Comparison of ENCODE assay signal across 8 cellular contexts in the genomic region with DNA sequence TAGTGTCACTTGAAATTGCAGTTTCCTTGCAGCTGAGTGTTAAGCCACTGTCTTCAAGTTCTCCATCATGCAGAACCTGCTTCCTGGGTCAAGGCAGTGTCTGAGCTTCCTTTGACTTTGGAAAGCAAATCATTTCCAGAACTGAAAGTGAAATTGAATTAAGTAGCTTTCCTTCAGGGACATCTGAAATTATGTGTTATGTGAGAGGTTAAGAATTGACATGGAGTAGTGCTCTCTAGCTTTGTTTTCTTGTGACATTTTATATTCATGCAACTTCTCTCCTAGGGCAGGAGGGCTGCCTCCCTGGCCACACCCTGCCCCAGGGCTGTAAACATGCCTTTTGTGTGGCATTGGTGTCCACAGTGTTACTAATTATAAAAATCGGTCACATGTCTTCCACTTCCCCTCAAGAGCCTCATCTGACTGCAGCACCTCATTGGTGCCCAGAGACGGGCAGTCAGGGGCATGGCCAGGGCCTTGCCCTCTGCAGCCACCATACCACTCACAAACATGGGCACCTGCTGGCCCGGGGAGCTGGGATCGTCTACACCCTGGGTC. TPM values are rescaled to one million over a fixed set of nuclear protein-coding genes. Genes with fewer than 3 reads are reported as not detected.
DNase-seq lines count a peak whose midpoint lies in the region; ATAC-seq and TF ChIP-seq lines count a peak whose summit lies in the region.

No MANE protein-coding gene starts in this region.

- H3K27ac ChIP-seq in substantia nigra (ENCODE audit: low read depth, low read length, poor library complexity, severe bottlenecking) (peak overlapping the region; percentile 32), SK-N-SH (ENCODE audit: low read depth in 2 of 2, low read length in 1 of 2) (no peak overlapping the region; a peak in 1 of 4 replicates)

- H3K27me3 Mint-ChIP-seq in activated CD4-positive, alpha-beta T cell treated with anti-CD3 and anti-CD28 coated beads for 36 hours: no peaks in the 10 kb centered on the region

- H3K9ac ChIP-seq in SK-N-SH: no peak overlapping the region

- peak; percentile 80 for ATAC-seq in activated CD4-positive, alpha-beta T cell treated with anti-CD3 and anti-CD28 coated beads for 36 hours
- peak; percentile 77 for ATAC-seq in HG02852 (IDR thresholded peaks at IDR 0.05; ENCODE audit: unreplicated experiment)

- H3K4me3 Mint-ChIP-seq in activated CD4-positive, alpha-beta T cell treated with anti-CD3 and anti-CD28 coated beads for 36 hours: no peak overlapping the region

- H3K36me3 ChIP-seq in SK-N-SH (replicated peaks in 1 of 2; ENCODE audit: control insufficient read depth in 1 of 2, insufficient read depth in 2 of 2, low read length in 1 of 2): peaks cover 27 to 28% of the 10 kb centered on the region in 2 experiments

- no peak overlapping the region for H3K4me2 ChIP-seq in SK-N-SH

- 0 out of 2 replicates have a peak, but pooled peaks cover 5% of the 10 kb centered on the region for H3K9me3 ChIP-seq in SK-N-SH

- no peak overlapping the region for H2AFZ ChIP-seq in SK-N-SH (ENCODE audit: low read depth)

- H3K9me3 Mint-ChIP-seq in activated CD4-positive, alpha-beta T cell treated with anti-CD3 and anti-CD28 coated beads for 36 hours (ENCODE audit: low read depth): peaks cover 11% of the 10 kb centered on the region

- TF ChIP-seq EP300 in SK-N-SH (IDR thresholded peaks at IDR 0.05; ENCODE audit: borderline replicate concordance in 1 of 2, low read depth in 1 of 2, low read length in 1 of 2): no peak

- TF ChIP-seq CTCF in fibroblast of villous mesenchyme (IDR thresholded peaks at IDR 0.05; ENCODE audit: insufficient read depth, low read depth, low read length): no peak
- no peak for TF ChIP-seq CTCF in SK-N-SH (IDR thresholded peaks at IDR 0.05)

- H3K79me2 ChIP-seq in SK-N-SH (ENCODE audit: insufficient read depth): peaks cover 92% of the 10 kb centered on the region

- WGBS in SK-N-SH (ENCODE audit: low lambda C conversion rate): 77% methylated on average over 4 of the region's 4 CpGs

- CTCF ChIA-PET in activated CD4-positive, alpha-beta T cell treated with anti-CD3 and anti-CD28 coated beads for 36 hours (lab: Charles Lee): interaction anchor here (1.1 kb wide), 1 partner anchor 30 kb away, joined by 3 read pairs; no protein-coding TSS in a partner anchor
- CTCF ChIA-PET in SK-N-SH (lab: Yijun Ruan, JAX): interaction anchor here (0.6 to 1.4 kb wide), 3 partner anchors 15 to 511 kb away, joined by 3 to 6 read pairs (median 3); a partner anchor contains a TSS

- TF ChIP-seq RAD21 in SK-N-SH (IDR thresholded peaks at IDR 0.05; ENCODE audit: low read length): no peak

- H3K36me3 Mint-ChIP-seq in activated CD4-positive, alpha-beta T cell treated with anti-CD3 and anti-CD28 coated beads for 36 hours (ENCODE audit: low read depth): peaks cover 61% of the 10 kb centered on the region

- peaks cover 3 to 20% of the 10 kb centered on the region in 2 experiments; a peak in 3 of 4 replicates for H3K4me1 ChIP-seq in SK-N-SH (ENCODE audit: control insufficient read depth in 1 of 2, insufficient read depth in 2 of 2, low read depth in 1 of 2, low read length in 1 of 2)

- DNase-seq in activated CD4-positive, alpha-beta T cell treated with anti-CD3 and anti-CD28 coated beads for 36 hours: no peak
- no peak for DNase-seq in activated CD4-positive, alpha-beta T cell treated with anti-CD3 and anti-CD28 coated beads, Interleukin-2, amount 50 U/mL, for 4 hours
- peak; percentile 83 for DNase-seq in NCI-H748 (lab: John Stamatoyannopoulos, UW; ENCODE audit: unreplicated experiment)
- DNase-seq in fibroblast of villous mesenchyme (ENCODE audit: low read depth): peak; percentile 48
- peak in 8 of 49 donors; percentile 18 to 47 (median 28) for DNase-seq in substantia nigra (lab: John Stamatoyannopoulos, UW)
- DNase-seq in hippocampal formation (lab: John Stamatoyannopoulos, UW): no peak
- DNase-seq in SK-N-SH: no peak

- no peaks in the 10 kb centered on the region for H3K9me2 ChIP-seq in SK-N-SH

- no peaks in the 10 kb centered on the region for H3F3A ChIP-seq in SK-N-SH (replicated peaks; ENCODE audit: insufficient read depth)

- intact Hi-C loops in activated CD4-positive, alpha-beta T cell treated with anti-CD3 and anti-CD28 coated beads for 36 hours (cut with DNase I, micrococcal nuclease): no loop called here

- peaks cover 25% of the 10 kb centered on the region for H4K20me1 ChIP-seq in SK-N-SH (ENCODE audit: insufficient read depth)

- POLR2A ChIA-PET in activated CD4-positive, alpha-beta T cell treated with anti-CD3 and anti-CD28 coated beads for 36 hours (lab: Charles Lee): interaction anchor here (1.0 kb wide), 1 partner anchor 14 kb away, joined by 4 read pairs; a partner anchor contains a TSS
- POLR2A ChIA-PET in SK-N-SH (lab: Yijun Ruan, JAX): no interaction called here

- no peaks in the 10 kb centered on the region for H3K27me3 ChIP-seq in SK-N-SH (ENCODE audit: insufficient read depth)

- H3K4me3 ChIP-seq in fibroblast of villous mesenchyme (ENCODE audit: low read depth, low read length): peak overlapping the region; percentile 10
- no peak overlapping the region for H3K4me3 ChIP-seq in SK-N-SH (ENCODE audit: low read depth in 2 of 2, low read length in 1 of 2)

- H3K4me1 Mint-ChIP-seq in activated CD4-positive, alpha-beta T cell treated with anti-CD3 and anti-CD28 coated beads for 36 hours: peaks cover 49% of the 10 kb centered on the region

- peak overlapping the region; percentile 10 for H3K27ac Mint-ChIP-seq in activated CD4-positive, alpha-beta T cell treated with anti-CD3 and anti-CD28 coated beads for 36 hours

TF ChIP-seq in SK-N-SH, 30 proteins besides CTCF, POLR2A, EP300 and RAD21:
- TF ChIP-seq, protein P1, sequence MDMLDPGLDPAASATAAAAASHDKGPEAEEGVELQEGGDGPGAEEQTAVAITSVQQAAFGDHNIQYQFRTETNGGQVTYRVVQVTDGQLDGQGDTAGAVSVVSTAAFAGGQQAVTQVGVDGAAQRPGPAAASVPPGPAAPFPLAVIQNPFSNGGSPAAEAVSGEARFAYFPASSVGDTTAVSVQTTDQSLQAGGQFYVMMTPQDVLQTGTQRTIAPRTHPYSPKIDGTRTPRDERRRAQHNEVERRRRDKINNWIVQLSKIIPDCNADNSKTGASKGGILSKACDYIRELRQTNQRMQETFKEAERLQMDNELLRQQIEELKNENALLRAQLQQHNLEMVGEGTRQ (IDR thresholded peaks at IDR 0.05; ENCODE audit: borderline replicate concordance, low read depth, low read length): no peak
- TF ChIP-seq TEAD4 (IDR thresholded peaks at IDR 0.05; ENCODE audit: borderline replicate concordance, insufficient read depth): no peak
- TF ChIP-seq YY1 (IDR thresholded peaks at IDR 0.05; ENCODE audit: low read depth): no peak
- TF ChIP-seq, protein P2, sequence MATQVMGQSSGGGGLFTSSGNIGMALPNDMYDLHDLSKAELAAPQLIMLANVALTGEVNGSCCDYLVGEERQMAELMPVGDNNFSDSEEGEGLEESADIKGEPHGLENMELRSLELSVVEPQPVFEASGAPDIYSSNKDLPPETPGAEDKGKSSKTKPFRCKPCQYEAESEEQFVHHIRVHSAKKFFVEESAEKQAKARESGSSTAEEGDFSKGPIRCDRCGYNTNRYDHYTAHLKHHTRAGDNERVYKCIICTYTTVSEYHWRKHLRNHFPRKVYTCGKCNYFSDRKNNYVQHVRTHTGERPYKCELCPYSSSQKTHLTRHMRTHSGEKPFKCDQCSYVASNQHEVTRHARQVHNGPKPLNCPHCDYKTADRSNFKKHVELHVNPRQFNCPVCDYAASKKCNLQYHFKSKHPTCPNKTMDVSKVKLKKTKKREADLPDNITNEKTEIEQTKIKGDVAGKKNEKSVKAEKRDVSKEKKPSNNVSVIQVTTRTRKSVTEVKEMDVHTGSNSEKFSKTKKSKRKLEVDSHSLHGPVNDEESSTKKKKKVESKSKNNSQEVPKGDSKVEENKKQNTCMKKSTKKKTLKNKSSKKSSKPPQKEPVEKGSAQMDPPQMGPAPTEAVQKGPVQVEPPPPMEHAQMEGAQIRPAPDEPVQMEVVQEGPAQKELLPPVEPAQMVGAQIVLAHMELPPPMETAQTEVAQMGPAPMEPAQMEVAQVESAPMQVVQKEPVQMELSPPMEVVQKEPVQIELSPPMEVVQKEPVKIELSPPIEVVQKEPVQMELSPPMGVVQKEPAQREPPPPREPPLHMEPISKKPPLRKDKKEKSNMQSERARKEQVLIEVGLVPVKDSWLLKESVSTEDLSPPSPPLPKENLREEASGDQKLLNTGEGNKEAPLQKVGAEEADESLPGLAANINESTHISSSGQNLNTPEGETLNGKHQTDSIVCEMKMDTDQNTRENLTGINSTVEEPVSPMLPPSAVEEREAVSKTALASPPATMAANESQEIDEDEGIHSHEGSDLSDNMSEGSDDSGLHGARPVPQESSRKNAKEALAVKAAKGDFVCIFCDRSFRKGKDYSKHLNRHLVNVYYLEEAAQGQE (IDR thresholded peaks at IDR 0.05; ENCODE audit: low read depth, low read length): no peak
- TF ChIP-seq, protein P3, sequence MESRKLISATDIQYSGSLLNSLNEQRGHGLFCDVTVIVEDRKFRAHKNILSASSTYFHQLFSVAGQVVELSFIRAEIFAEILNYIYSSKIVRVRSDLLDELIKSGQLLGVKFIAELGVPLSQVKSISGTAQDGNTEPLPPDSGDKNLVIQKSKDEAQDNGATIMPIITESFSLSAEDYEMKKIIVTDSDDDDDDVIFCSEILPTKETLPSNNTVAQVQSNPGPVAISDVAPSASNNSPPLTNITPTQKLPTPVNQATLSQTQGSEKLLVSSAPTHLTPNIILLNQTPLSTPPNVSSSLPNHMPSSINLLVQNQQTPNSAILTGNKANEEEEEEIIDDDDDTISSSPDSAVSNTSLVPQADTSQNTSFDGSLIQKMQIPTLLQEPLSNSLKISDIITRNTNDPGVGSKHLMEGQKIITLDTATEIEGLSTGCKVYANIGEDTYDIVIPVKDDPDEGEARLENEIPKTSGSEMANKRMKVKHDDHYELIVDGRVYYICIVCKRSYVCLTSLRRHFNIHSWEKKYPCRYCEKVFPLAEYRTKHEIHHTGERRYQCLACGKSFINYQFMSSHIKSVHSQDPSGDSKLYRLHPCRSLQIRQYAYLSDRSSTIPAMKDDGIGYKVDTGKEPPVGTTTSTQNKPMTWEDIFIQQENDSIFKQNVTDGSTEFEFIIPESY (IDR thresholded peaks at IDR 0.05; ENCODE audit: borderline replicate concordance, low read depth): no peak
- TF ChIP-seq FOSL2 (IDR thresholded peaks at IDR 0.05; ENCODE audit: borderline replicate concordance, low read depth): no peak
- no peak for TF ChIP-seq RCOR1 (IDR thresholded peaks at IDR 0.05; ENCODE audit: low read length)
- TF ChIP-seq SMC3 (IDR thresholded peaks at IDR 0.05; ENCODE audit: low read depth, low read length): no peak
- no peak for TF ChIP-seq RXRA (IDR thresholded peaks at IDR 0.05; ENCODE audit: borderline replicate concordance, low read depth)

RNA-seq across cellular contexts. Expression of a gene that starts 14.4 kb away (rescaled TPM):
- total RNA-seq in activated CD4-positive, alpha-beta T cell treated with anti-CD3 and anti-CD28 coated beads for 36 hours: 10 to 100 TPM; 12.4 to 12.8 TPM
- 49.6 and 64.8 TPM in 2 replicates for total RNA-seq in fibroblast of villous mesenchyme
- polyA plus RNA-seq in SK-N-SH (2012; rRNA removed): 10.9 and 11.0 TPM in 2 replicates
- 17.5 and 23.5 TPM in 2 replicates for polyA plus RNA-seq in SK-N-SH (2012; cell fraction: cytosol; rRNA removed)
- polyA plus RNA-seq in SK-N-SH (2012; cell fraction: nucleus; rRNA removed): 8.4 and 16.4 TPM in 2 replicates

Comparison
In these comparisons a context has a peak if more than half of its experiments do, and no peak if none do; other contexts are left out.
1. DNase-seq: peak in NCI-H748 (single experiment) and fibroblast of villous mesenchyme (single experiment); none in activated CD4-positive, alpha-beta T cell treated with anti-CD3 and anti-CD28 coated beads for 36 hours (single experiment), activated CD4-positive, alpha-beta T cell treated with anti-CD3 and anti-CD28 coated beads, Interleukin-2, amount 50 U/mL, for 4 hours (0 of 2), hippocampal formation (0 of 2) and SK-N-SH (single experiment).